1 cellular context compared by ENCODE assay signal in the genomic region with DNA sequence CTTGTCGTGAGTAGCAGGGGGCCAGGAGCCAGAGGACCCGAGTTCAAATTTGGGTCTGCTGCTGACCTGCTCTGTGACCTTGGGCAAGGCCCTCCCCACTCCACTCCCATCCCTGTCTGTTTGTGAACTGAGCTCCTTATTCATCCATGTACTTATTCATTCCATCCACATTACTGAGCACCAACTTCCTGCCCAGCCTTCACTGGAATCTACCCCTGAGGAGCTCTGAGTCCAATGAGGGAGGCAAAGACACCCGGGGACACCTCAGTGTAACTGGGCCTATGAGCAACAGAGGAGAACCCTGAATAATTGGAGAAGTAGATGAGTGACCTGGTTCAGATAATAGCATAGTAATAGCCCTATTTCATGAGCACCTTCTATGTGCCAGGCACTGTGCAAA.
TF ChIP-seq lines count a peak whose summit lies in the region.

No MANE protein-coding gene starts in this region.

TF ChIP-seq in IMR-90, 13 proteins besides CTCF, POLR2A, EP300 and RAD21:
- no peak for TF ChIP-seq BHLHE40 (IDR thresholded peaks at IDR 0.05; ENCODE audit: low read depth, low read length)
